ENCODE assay signal across 2 cellular contexts in genomic region chr17:7897773-7898172, GRCh38.
TF ChIP-seq lines count a peak whose summit lies in the region.

No MANE protein-coding gene starts in this region.

TF ChIP-seq in A549, 52 proteins besides CTCF, POLR2A, EP300 and RAD21 (continued from another document):
- TF ChIP-seq USF2 (IDR thresholded peaks at IDR 0.05): peak; percentile 60
- no peak for TF ChIP-seq NPAS2 (CRISPR knock-in tag; IDR thresholded peaks at IDR 0.05; ENCODE audit: borderline replicate concordance)

TF ChIP-seq in GM12891, 5 proteins besides CTCF, POLR2A, EP300 and RAD21 (continued from another document):
- TF ChIP-seq POU2F2 (IDR thresholded peaks at IDR 0.05; ENCODE audit: low read depth, low read length): no peak
- TF ChIP-seq POLR2AphosphoS5 (IDR thresholded peaks at IDR 0.05; ENCODE audit: low read depth, low read length): no peak
- no peak for TF ChIP-seq SPI1 (IDR thresholded peaks at IDR 0.05; ENCODE audit: low read depth, low read length)
- no peak for TF ChIP-seq TAF1 (IDR thresholded peaks at IDR 0.05; ENCODE audit: low read depth, low read length)
